In genomic region chr9:4315582-4316215, GRCh38 we compare ENCODE assay signal across 8 cellular contexts. TPM values are rescaled to one million over a fixed set of nuclear protein-coding genes. Genes with fewer than 3 reads are reported as not detected.
DNase-seq lines count a peak whose midpoint lies in the region; FAIRE-seq and TF ChIP-seq lines count a peak whose summit lies in the region.

No MANE protein-coding gene starts in this region.

- DNase-seq in GM12891 (ENCODE audit: insufficient read length, low spot score) (peak; percentile 42), HFFc6 (peak; percentile 67), NCI-H1048 (lab: John Stamatoyannopoulos, UW) (peak; percentile 25), T-helper 1 cell (peak in 4 of 5 donors; percentile 45 to 74 (median 54)), amniotic epithelial cell (ENCODE audit: low read depth) (peak; percentile 61), hepatic stellate cell (ENCODE audit: low spot score) (peak; percentile 57), COLO829 (ENCODE audit: low spot score) (no peak)
- peak; percentile 78 for DNase-seq in stimulated activated CD4-positive, alpha-beta T cell treated with anti-CD3 and anti-CD28 coated beads, Interleukin-12 subunit alpha, Interleukin-12 subunit beta, amount 100 ng/mL, for 4 hours

- no peaks in the 10 kb centered on the region; the same call in 1 of the 2 replicates for H3K27me3 Mint-ChIP-seq in HFFc6 (ENCODE audit: insufficient read depth)

- H3K4me1 Mint-ChIP-seq in HFFc6 (ENCODE audit: low read depth), result peaks cover 32% of the 10 kb centered on the region

- H3K27ac Mint-ChIP-seq in HFFc6, result no peak overlapping the region

- no peaks in the 10 kb centered on the region for H3K9me3 Mint-ChIP-seq in HFFc6

- H3K4me3 Mint-ChIP-seq in HFFc6, result no peak overlapping the region

- peak; percentile 85 for FAIRE-seq in GM12891 (lab: Jason Lieb, UNC)

- no peak for TF ChIP-seq POLR2A in GM12891 (IDR thresholded peaks at IDR 0.05; ENCODE audit: low read depth, low read length)

- H3K36me3 Mint-ChIP-seq in HFFc6 (ENCODE audit: low read depth), result no peaks in the 10 kb centered on the region

- peak; percentile 92 for TF ChIP-seq CTCF in HFFc6 (IDR thresholded peaks at IDR 0.05)

TF ChIP-seq in GM12891, 5 proteins besides CTCF, POLR2A, EP300 and RAD21:
- TF ChIP-seq POLR2AphosphoS5 (IDR thresholded peaks at IDR 0.05; ENCODE audit: low read depth, low read length) (no peak), TAF1 (IDR thresholded peaks at IDR 0.05; ENCODE audit: low read depth, low read length) (no peak), PAX5 (IDR thresholded peaks at IDR 0.05; ENCODE audit: insufficient read depth, low read length, severe bottlenecking) (no peak), SPI1 (IDR thresholded peaks at IDR 0.05; ENCODE audit: low read depth, low read length) (no peak), POU2F2 (IDR thresholded peaks at IDR 0.05; ENCODE audit: low read depth, low read length) (no peak)

RNA-seq across cellular contexts. Expression of gene GLIS3, which starts 15.8 kb away (rescaled TPM):
- 0.14 TPM for polyA plus RNA-seq in GM12891 (2012; ENCODE audit: low read depth, missing spikeins)
- 10 to 100 TPM; 12.9 to 21.0 (median 16.4) TPM for total RNA-seq in HFFc6 (2021; fragmentation: NEBNext Ultra II Directional; extraction: Animal tissue kit (Norgen Biotek cat#: 25700))
